In the genomic region with DNA sequence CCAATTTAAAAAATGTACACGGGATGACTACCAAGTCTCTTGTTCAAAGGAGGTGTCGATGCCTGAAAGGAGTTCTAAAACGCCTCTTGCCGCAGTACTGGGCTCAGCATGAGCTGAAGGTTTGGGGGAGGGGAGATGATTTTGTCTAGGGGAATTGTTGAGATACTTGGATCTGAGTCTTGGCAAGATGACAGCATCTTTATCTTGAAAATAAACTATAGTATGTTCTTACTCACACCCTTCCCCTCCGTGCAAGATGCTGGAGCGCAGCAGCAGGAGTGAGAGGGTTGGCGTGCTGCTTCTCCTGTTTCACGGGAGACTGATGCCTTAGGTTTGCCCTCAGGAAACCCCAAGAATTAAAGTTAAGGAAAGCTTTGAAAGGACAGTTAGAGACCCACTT, we compare ENCODE assay signal across 24 cellular contexts. TPM values are rescaled to one million over a fixed set of nuclear protein-coding genes. Genes with fewer than 3 reads are reported as not detected.
A peak's percentile ranks its signal among the peaks of the same experiment; 100 is the strongest.
DNase-seq lines count a peak whose midpoint lies in the region; ATAC-seq and TF ChIP-seq lines count a peak whose summit lies in the region.
"Had no signal": no experiment of that assay in that cellular context is flagged by ENCODE, and none has a peak within 500 bp of the region (broad histone marks: within the 10 kb centered on the region; RNA-seq: fewer than 3 reads in every experiment).

No MANE protein-coding gene starts in this region.

- H3K9me3 ChIP-seq in cardiac muscle cell (ENCODE audit: low read depth) (no peaks in the 10 kb centered on the region), heart right ventricle (no peaks in the 10 kb centered on the region), upper lobe of right lung (no peaks in the 10 kb centered on the region)
- H3K9me3 ChIP-seq: esophagus squamous epithelium, MG63, right atrium auricular region, suprapubic skin had no signal

- H3K4me3 ChIP-seq in cardiac muscle cell = no peak overlapping the region
- peak overlapping the region in 1 of 10 donors; percentile 58 for H3K4me3 ChIP-seq in heart right ventricle
- H3K4me3 ChIP-seq in coronary artery = peak overlapping the region; percentile 56
- H3K4me3 ChIP-seq in upper lobe of right lung = peak overlapping the region; percentile 40
- H3K4me3 ChIP-seq: GM23248, MG63 had no signal

- no peaks in the 10 kb centered on the region for H3K27me3 ChIP-seq in cardiac muscle cell
- no peaks in the 10 kb centered on the region for H3K27me3 ChIP-seq in heart right ventricle
- H3K27me3 ChIP-seq in upper lobe of right lung = no peaks in the 10 kb centered on the region
- H3K27me3 ChIP-seq: esophagus squamous epithelium, MG63, right atrium auricular region, suprapubic skin had no signal

- TF ChIP-seq CTCF in cardiac muscle cell (IDR thresholded peaks at IDR 0.05; ENCODE audit: low read depth, low read length) (no peak), heart right ventricle (IDR thresholded peaks at IDR 0.05) (no peak), coronary artery (IDR thresholded peaks at IDR 0.05) (no peak), upper lobe of right lung (IDR thresholded peaks at IDR 0.05) (no peak)

- H3K4me1 ChIP-seq in cardiac muscle cell (ENCODE audit: low read depth) (peaks cover 40% of the 10 kb centered on the region), heart right ventricle (peaks cover 0 to 37% (median 24%) of the 10 kb centered on the region in 9 donors), upper lobe of right lung (peaks cover 9% of the 10 kb centered on the region)

- intact Hi-C loops in heart right ventricle (cut with DNase I) = no loop called here
- intact Hi-C loops in upper lobe of right lung (cut with DNase I) = no loop called here

- H3K36me3 ChIP-seq in cardiac muscle cell (peaks cover 3% of the 10 kb centered on the region), heart right ventricle (peaks cover 0 to 77% (median 21%) of the 10 kb centered on the region in 9 donors), upper lobe of right lung (peaks cover 39% of the 10 kb centered on the region)

- 74 to 84% methylated on average over 8 of the region's 8 CpGs for WGBS in heart right ventricle, 2 donors

- DNase-seq in cardiac muscle cell (ENCODE audit: low read depth in 1 of 2, low spot score in 1 of 2) (peak in 1 of 2 donors; percentile 95), heart right ventricle (no peak), coronary artery (ENCODE audit: low spot score) (no peak), mesenteric fat pad (ENCODE audit: low spot score) (peak; percentile 49), upper lobe of right lung (no peak), NOMO-1 treated with dmso at 0.1 percent for 144 hours (lab: John Stamatoyannopoulos, UW; ENCODE audit: unreplicated experiment) (no peak), KG1 (lab: John Stamatoyannopoulos, UW) (no peak), NCI-H1930 (lab: John Stamatoyannopoulos, UW) (no peak)
- DNase-seq: activated CD4-positive, alpha-beta memory T cell treated with anti-CD3 and anti-CD28 coated beads, Interleukin-2, amount 10 ng/mL, durations not matched to agents 7 days and 5 days; activated naive CD4-positive, alpha-beta T cell; activated T-cell treated with anti-CD3 and anti-CD28 coated beads for 4 hours; amygdala; effector memory CD4-positive, alpha-beta T cell; esophagus squamous epithelium; GM23248; immature natural killer cell; MG63; NCI-H1436; NCI-H748 treated with DMSO at 0.1 percent for 48 hours; PC-3; SIG-M5; stimulated activated CD4-positive, alpha-beta T cell treated with anti-CD3 and anti-CD28 coated beads, Interleukin-15, amount 100 ng/mL, for 24 hours had no signal

- peak overlapping the region; percentile 25 for H3K27ac ChIP-seq in cardiac muscle cell
- H3K27ac ChIP-seq in heart right ventricle = peak overlapping the region in 2 of 10 donors; percentile 47 to 92
- H3K27ac ChIP-seq in coronary artery = no peak overlapping the region
- H3K27ac ChIP-seq in upper lobe of right lung = no peak overlapping the region
- H3K27ac ChIP-seq: esophagus squamous epithelium, GM23248, suprapubic skin had no signal

- no peak for ATAC-seq in heart right ventricle
- ATAC-seq in upper lobe of right lung = no peak
- ATAC-seq: PC-3 had no signal

RNA-seq across cellular contexts. Expression of a gene that starts 47.3 kb away (rescaled TPM):
- total RNA-seq in cardiac muscle cell (39.6 and 42.6 TPM in 2 replicates), heart right ventricle (10 to 100 TPM; 21.0 to 53.1 (median 32.3) TPM), mesenteric fat pad (6.3 TPM), upper lobe of right lung (14.8 TPM)
- polyA plus RNA-seq in cardiac muscle cell (21.5 and 29.5 TPM in 2 replicates), heart right ventricle (10 to 100 TPM in 1 of 2 donors, 1 to 10 TPM in 1; 7.0 to 27.3 TPM)
